ENCODE assay signal across 1 cellular context in the genomic region with DNA sequence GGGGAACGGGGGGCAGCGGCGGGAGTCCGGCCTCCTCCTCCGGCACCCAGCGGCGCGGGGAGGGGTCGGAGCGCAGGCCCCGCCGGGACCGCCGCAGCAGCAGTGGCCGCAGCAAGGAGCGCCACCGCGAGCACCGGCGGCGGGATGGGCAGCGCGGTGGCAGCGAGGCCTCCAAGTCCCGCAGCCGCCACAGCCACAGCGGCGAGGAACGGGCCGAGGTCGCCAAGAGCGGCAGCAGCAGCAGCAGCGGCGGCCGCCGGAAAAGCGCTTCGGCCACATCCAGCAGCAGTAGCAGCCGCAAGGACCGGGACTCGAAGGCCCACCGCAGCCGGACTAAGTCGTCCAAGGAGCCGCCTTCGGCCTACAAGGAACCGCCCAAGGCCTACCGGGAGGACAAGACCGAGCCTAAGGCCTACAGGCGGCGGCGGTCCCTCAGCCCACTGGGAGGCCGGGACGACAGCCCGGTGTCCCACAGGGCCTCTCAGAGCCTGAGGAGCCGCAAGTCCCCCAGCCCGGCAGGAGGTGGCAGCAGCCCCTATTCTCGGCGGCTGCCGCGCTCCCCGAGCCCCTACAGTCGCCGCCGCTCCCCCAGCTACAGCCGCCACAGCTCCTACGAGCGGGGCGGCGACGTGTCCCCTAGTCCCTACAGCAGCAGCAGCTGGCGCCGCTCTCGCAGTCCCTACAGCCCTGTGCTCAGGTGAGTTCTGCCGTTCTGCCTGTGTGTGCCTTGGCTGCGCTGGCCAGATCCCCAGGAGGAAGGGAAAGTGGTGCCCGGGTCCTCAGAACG.
TF ChIP-seq lines count a peak whose summit lies in the region.

No MANE protein-coding gene starts in this region.

TF ChIP-seq in HepG2, 621 proteins besides CTCF, POLR2A, EP300 and RAD21 (continued from another document and continues in another):
- TF ChIP-seq, protein P1, sequence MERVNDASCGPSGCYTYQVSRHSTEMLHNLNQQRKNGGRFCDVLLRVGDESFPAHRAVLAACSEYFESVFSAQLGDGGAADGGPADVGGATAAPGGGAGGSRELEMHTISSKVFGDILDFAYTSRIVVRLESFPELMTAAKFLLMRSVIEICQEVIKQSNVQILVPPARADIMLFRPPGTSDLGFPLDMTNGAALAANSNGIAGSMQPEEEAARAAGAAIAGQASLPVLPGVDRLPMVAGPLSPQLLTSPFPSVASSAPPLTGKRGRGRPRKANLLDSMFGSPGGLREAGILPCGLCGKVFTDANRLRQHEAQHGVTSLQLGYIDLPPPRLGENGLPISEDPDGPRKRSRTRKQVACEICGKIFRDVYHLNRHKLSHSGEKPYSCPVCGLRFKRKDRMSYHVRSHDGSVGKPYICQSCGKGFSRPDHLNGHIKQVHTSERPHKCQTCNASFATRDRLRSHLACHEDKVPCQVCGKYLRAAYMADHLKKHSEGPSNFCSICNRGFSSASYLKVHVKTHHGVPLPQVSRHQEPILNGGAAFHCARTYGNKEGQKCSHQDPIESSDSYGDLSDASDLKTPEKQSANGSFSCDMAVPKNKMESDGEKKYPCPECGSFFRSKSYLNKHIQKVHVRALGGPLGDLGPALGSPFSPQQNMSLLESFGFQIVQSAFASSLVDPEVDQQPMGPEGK (CRISPR knock-in tag; IDR thresholded peaks at IDR 0.05): peak; percentile 66; the same call in 1 of the 2 replicates
- no peak for TF ChIP-seq ZBTB38 (CRISPR knock-in tag; IDR thresholded peaks at IDR 0.05)
- TF ChIP-seq ZNF766 (CRISPR knock-in tag; IDR thresholded peaks at IDR 0.05; ENCODE audit: borderline replicate concordance): no peak
- TF ChIP-seq SP2 (CRISPR knock-in tag; IDR thresholded peaks at IDR 0.05): peak; percentile 55
- TF ChIP-seq HDAC6 (IDR thresholded peaks at IDR 0.05; ENCODE audit: low read depth, low read length): no peak
- TF ChIP-seq KDM6A (CRISPR knock-in tag; IDR thresholded peaks at IDR 0.05; ENCODE audit: low read depth): no peak
- TF ChIP-seq, protein P2, sequence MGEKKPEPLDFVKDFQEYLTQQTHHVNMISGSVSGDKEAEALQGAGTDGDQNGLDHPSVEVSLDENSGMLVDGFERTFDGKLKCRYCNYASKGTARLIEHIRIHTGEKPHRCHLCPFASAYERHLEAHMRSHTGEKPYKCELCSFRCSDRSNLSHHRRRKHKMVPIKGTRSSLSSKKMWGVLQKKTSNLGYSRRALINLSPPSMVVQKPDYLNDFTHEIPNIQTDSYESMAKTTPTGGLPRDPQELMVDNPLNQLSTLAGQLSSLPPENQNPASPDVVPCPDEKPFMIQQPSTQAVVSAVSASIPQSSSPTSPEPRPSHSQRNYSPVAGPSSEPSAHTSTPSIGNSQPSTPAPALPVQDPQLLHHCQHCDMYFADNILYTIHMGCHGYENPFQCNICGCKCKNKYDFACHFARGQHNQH (CRISPR knock-in tag; IDR thresholded peaks at IDR 0.05): peak; percentile 52; the same call in 1 of the 2 replicates
- peak; percentile 66 for TF ChIP-seq AGO2 (optimal IDR thresholded peaks at IDR 0.05; ENCODE audit: low read depth, low read length)
- TF ChIP-seq HNRNPLL (IDR thresholded peaks at IDR 0.05; ENCODE audit: low read depth, low read length, poor library complexity, severe bottlenecking): peak; percentile 56
- TF ChIP-seq, protein P3, sequence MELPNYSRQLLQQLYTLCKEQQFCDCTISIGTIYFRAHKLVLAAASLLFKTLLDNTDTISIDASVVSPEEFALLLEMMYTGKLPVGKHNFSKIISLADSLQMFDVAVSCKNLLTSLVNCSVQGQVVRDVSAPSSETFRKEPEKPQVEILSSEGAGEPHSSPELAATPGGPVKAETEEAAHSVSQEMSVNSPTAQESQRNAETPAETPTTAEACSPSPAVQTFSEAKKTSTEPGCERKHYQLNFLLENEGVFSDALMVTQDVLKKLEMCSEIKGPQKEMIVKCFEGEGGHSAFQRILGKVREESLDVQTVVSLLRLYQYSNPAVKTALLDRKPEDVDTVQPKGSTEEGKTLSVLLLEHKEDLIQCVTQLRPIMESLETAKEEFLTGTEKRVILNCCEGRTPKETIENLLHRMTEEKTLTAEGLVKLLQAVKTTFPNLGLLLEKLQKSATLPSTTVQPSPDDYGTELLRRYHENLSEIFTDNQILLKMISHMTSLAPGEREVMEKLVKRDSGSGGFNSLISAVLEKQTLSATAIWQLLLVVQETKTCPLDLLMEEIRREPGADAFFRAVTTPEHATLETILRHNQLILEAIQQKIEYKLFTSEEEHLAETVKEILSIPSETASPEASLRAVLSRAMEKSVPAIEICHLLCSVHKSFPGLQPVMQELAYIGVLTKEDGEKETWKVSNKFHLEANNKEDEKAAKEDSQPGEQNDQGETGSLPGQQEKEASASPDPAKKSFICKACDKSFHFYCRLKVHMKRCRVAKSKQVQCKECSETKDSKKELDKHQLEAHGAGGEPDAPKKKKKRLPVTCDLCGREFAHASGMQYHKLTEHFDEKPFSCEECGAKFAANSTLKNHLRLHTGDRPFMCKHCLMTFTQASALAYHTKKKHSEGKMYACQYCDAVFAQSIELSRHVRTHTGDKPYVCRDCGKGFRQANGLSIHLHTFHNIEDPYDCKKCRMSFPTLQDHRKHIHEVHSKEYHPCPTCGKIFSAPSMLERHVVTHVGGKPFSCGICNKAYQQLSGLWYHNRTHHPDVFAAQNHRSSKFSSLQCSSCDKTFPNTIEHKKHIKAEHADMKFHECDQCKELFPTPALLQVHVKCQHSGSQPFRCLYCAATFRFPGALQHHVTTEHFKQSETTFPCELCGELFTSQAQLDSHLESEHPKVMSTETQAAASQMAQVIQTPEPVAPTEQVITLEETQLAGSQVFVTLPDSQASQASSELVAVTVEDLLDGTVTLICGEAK (IDR thresholded peaks at IDR 0.05): no peak
- TF ChIP-seq, protein P3 (CRISPR knock-in tag; IDR thresholded peaks at IDR 0.05): no peak
- TF ChIP-seq SAP130 (CRISPR knock-in tag; IDR thresholded peaks at IDR 0.05; ENCODE audit: low read depth): peak; percentile 55; the same call in 1 of the 2 replicates
- TF ChIP-seq CREB1 (IDR thresholded peaks at IDR 0.05): no peak
- TF ChIP-seq CREB1 (CRISPR knock-in tag; IDR thresholded peaks at IDR 0.05): no peak
- TF ChIP-seq SRY (CRISPR knock-in tag; IDR thresholded peaks at IDR 0.05): peak; percentile 12; the same call in 1 of the 2 replicates
- TF ChIP-seq, protein P4, sequence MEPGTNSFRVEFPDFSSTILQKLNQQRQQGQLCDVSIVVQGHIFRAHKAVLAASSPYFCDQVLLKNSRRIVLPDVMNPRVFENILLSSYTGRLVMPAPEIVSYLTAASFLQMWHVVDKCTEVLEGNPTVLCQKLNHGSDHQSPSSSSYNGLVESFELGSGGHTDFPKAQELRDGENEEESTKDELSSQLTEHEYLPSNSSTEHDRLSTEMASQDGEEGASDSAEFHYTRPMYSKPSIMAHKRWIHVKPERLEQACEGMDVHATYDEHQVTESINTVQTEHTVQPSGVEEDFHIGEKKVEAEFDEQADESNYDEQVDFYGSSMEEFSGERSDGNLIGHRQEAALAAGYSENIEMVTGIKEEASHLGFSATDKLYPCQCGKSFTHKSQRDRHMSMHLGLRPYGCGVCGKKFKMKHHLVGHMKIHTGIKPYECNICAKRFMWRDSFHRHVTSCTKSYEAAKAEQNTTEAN (CRISPR knock-in tag; conservative IDR thresholded peaks at IDR 0.05): no peak
- peak; percentile 84 for TF ChIP-seq PHF8 (CRISPR knock-in tag; IDR thresholded peaks at IDR 0.05)
- TF ChIP-seq KDM2A (CRISPR knock-in tag; IDR thresholded peaks at IDR 0.05; ENCODE audit: borderline replicate concordance, low read depth): peak; percentile 87
- TF ChIP-seq KMT2B (CRISPR knock-in tag; IDR thresholded peaks at IDR 0.05): no peak; the same call in 1 of the 2 replicates
- TF ChIP-seq PHF20 (CRISPR knock-in tag; IDR thresholded peaks at IDR 0.05): peak; percentile 40; the same call in 1 of the 2 replicates
- TF ChIP-seq, protein P5, sequence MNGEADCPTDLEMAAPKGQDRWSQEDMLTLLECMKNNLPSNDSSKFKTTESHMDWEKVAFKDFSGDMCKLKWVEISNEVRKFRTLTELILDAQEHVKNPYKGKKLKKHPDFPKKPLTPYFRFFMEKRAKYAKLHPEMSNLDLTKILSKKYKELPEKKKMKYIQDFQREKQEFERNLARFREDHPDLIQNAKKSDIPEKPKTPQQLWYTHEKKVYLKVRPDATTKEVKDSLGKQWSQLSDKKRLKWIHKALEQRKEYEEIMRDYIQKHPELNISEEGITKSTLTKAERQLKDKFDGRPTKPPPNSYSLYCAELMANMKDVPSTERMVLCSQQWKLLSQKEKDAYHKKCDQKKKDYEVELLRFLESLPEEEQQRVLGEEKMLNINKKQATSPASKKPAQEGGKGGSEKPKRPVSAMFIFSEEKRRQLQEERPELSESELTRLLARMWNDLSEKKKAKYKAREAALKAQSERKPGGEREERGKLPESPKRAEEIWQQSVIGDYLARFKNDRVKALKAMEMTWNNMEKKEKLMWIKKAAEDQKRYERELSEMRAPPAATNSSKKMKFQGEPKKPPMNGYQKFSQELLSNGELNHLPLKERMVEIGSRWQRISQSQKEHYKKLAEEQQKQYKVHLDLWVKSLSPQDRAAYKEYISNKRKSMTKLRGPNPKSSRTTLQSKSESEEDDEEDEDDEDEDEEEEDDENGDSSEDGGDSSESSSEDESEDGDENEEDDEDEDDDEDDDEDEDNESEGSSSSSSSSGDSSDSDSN (CRISPR knock-in tag; IDR thresholded peaks at IDR 0.05): peak; percentile 97
- TF ChIP-seq ZNF543 (CRISPR knock-in tag; IDR thresholded peaks at IDR 0.05): no peak; the same call in 1 of the 2 replicates
- no peak for TF ChIP-seq SP140L (CRISPR knock-in tag; IDR thresholded peaks at IDR 0.05; ENCODE audit: borderline replicate concordance)
- TF ChIP-seq TRIM24 (CRISPR knock-in tag; IDR thresholded peaks at IDR 0.05): no peak
- TF ChIP-seq ZKSCAN8 (CRISPR knock-in tag; IDR thresholded peaks at IDR 0.05; ENCODE audit: borderline replicate concordance): no peak
- TF ChIP-seq MAFG (CRISPR knock-in tag; IDR thresholded peaks at IDR 0.05): 0 out of 2 replicates have a peak, but pooled peaks have one; percentile 43
- 0 out of 2 replicates have a peak, but pooled peaks have one; percentile 51 for TF ChIP-seq RBFOX2 (IDR thresholded peaks at IDR 0.05; ENCODE audit: low read depth, low read length)
- TF ChIP-seq, protein P6, sequence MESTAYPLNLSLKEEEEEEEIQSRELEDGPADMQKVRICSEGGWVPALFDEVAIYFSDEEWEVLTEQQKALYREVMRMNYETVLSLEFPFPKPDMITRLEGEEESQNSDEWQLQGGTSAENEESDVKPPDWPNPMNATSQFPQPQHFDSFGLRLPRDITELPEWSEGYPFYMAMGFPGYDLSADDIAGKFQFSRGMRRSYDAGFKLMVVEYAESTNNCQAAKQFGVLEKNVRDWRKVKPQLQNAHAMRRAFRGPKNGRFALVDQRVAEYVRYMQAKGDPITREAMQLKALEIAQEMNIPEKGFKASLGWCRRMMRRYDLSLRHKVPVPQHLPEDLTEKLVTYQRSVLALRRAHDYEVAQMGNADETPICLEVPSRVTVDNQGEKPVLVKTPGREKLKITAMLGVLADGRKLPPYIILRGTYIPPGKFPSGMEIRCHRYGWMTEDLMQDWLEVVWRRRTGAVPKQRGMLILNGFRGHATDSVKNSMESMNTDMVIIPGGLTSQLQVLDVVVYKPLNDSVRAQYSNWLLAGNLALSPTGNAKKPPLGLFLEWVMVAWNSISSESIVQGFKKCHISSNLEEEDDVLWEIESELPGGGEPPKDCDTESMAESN (CRISPR knock-in tag; conservative IDR thresholded peaks at IDR 0.05): peak; percentile 79
- TF ChIP-seq CREM (IDR thresholded peaks at IDR 0.05): no peak
- TF ChIP-seq CREM (CRISPR knock-in tag; IDR thresholded peaks at IDR 0.05): no peak
- TF ChIP-seq, protein P7, sequence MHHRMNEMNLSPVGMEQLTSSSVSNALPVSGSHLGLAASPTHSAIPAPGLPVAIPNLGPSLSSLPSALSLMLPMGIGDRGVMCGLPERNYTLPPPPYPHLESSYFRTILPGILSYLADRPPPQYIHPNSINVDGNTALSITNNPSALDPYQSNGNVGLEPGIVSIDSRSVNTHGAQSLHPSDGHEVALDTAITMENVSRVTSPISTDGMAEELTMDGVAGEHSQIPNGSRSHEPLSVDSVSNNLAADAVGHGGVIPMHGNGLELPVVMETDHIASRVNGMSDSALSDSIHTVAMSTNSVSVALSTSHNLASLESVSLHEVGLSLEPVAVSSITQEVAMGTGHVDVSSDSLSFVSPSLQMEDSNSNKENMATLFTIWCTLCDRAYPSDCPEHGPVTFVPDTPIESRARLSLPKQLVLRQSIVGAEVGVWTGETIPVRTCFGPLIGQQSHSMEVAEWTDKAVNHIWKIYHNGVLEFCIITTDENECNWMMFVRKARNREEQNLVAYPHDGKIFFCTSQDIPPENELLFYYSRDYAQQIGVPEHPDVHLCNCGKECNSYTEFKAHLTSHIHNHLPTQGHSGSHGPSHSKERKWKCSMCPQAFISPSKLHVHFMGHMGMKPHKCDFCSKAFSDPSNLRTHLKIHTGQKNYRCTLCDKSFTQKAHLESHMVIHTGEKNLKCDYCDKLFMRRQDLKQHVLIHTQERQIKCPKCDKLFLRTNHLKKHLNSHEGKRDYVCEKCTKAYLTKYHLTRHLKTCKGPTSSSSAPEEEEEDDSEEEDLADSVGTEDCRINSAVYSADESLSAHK (CRISPR knock-in tag; IDR thresholded peaks at IDR 0.05; ENCODE audit: borderline replicate concordance): no peak
- TF ChIP-seq, protein P8, sequence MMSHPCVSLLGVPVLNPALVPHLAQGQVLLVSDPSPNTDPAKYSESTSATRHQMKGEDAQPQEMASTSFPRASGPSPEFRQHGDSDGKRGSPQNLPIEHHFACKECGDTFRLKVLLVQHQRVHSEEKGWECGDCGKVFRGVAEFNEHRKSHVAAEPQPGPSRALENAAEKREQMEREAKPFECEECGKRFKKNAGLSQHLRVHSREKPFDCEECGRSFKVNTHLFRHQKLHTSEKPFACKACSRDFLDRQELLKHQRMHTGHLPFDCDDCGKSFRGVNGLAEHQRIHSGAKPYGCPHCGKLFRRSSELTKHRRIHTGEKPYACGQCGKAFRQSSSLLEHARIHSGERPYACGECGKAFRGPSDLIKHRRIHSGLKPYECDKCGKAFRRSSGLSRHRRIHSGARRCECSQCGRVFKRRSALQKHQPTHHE (CRISPR knock-in tag; IDR thresholded peaks at IDR 0.05; ENCODE audit: borderline replicate concordance): no peak
